8 cellular contexts compared by ENCODE assay signal in genomic region chr1:206489980-206490534, GRCh38. TPM values are rescaled to one million over a fixed set of nuclear protein-coding genes. Genes with fewer than 3 reads are reported as not detected.
DNase-seq lines count a peak whose midpoint lies in the region; FAIRE-seq and TF ChIP-seq lines count a peak whose summit lies in the region.

No MANE protein-coding gene starts in this region.

- TF ChIP-seq CTCF in neural progenitor cell (IDR thresholded peaks at IDR 0.05), result peak; percentile 95
- peak; percentile 97 to 98 for TF ChIP-seq CTCF in tibial artery (IDR thresholded peaks at IDR 0.05)

- intact Hi-C loops in tibial artery (cut with DNase I; ENCODE audit: low total_unique reads), result loop anchor here (2.0 to 5.0 kb wide), 3 partner anchors 52 to 422 kb away; no protein-coding TSS in a partner anchor

- H3K9me3 ChIP-seq in neural progenitor cell (ENCODE audit: low read depth) (no peaks in the 10 kb centered on the region), tibial artery (no peaks in the 10 kb centered on the region)

- H3K27me3 Mint-ChIP-seq in neural progenitor cell (ENCODE audit: insufficient read depth, low read depth), result peaks cover 3% of the 10 kb centered on the region

- H3K27me3 ChIP-seq in neural progenitor cell (no peaks in the 10 kb centered on the region), tibial artery (no peaks in the 10 kb centered on the region)

- no peak overlapping the region for H3K27ac Mint-ChIP-seq in neural progenitor cell

- H3F3A ChIP-seq in neural progenitor cell (ENCODE audit: low read depth), result peaks cover 4% of the 10 kb centered on the region

- H3K36me3 Mint-ChIP-seq in neural progenitor cell, result peaks cover 1% of the 10 kb centered on the region

- H3K4me3 ChIP-seq in neural progenitor cell (no peak overlapping the region), tibial artery (no peak overlapping the region)

- H3K27ac ChIP-seq in neural progenitor cell, result no peak overlapping the region
- no peak overlapping the region for H3K27ac ChIP-seq in tibial artery

- no peak overlapping the region for H3K4me3 Mint-ChIP-seq in neural progenitor cell

- peak; percentile 35 for DNase-seq in GM04504 (ENCODE audit: low read depth)
- peak; percentile 87 for DNase-seq in HTR-8/SVneo (ENCODE audit: insufficient read length, low spot score)
- DNase-seq in activated T-cell treated with anti-CD3 and anti-CD28 coated beads, Interleukin-2, amount 50 U/mL, for 48 hours, result peak; percentile 88 to 89
- DNase-seq in fibroblast of gingiva (ENCODE audit: low read depth), result peak; percentile 50
- peak; percentile 87 for DNase-seq in neural progenitor cell (ENCODE audit: low spot score)
- peak; percentile 78 to 81 for DNase-seq in tibial artery
- no peak for DNase-seq in foreskin melanocyte

- H3K4me1 Mint-ChIP-seq in neural progenitor cell, result peaks cover 7% of the 10 kb centered on the region

- H2AFZ ChIP-seq in neural progenitor cell (replicated peaks), result peak overlapping the region; percentile 91

- H3K79me2 ChIP-seq in neural progenitor cell (ENCODE audit: low read depth), result no peaks in the 10 kb centered on the region

- H3K4me2 ChIP-seq in neural progenitor cell, result no peak overlapping the region

- H3K36me3 ChIP-seq in neural progenitor cell (no peaks in the 10 kb centered on the region), tibial artery (peaks cover 0 to 28% (median 0%) of the 10 kb centered on the region in 3 donors)

- H3K4me1 ChIP-seq in neural progenitor cell (no peaks in the 10 kb centered on the region), tibial artery (peaks cover 0 to 12% (median 9%) of the 10 kb centered on the region in 4 donors)

- H4K20me1 ChIP-seq in neural progenitor cell (ENCODE audit: low read depth), result no peaks in the 10 kb centered on the region

- no peaks in the 10 kb centered on the region for H3K9me3 Mint-ChIP-seq in neural progenitor cell

- no peak overlapping the region for H3K9ac ChIP-seq in neural progenitor cell

- FAIRE-seq in HTR-8/SVneo (lab: Jason Lieb, UNC), result no peak

TF ChIP-seq in PFSK-1, 5 proteins besides CTCF, POLR2A, EP300 and RAD21:
- TF ChIP-seq POLR2AphosphoS5 (IDR thresholded peaks at IDR 0.05; ENCODE audit: low read depth, low read length) (no peak), TAF1 (IDR thresholded peaks at IDR 0.05; ENCODE audit: borderline replicate concordance, insufficient read depth, low read length) (no peak), FOXP2 (optimal IDR thresholded peaks at IDR 0.05; ENCODE audit: borderline replicate concordance, extremely low read depth, extremely low read length, insufficient read depth) (peak; percentile 58), REST (IDR thresholded peaks at IDR 0.05; ENCODE audit: insufficient read depth in 1 of 2, low read depth in 2 of 2, low read length in 2 of 2) (no peak), SIN3A (IDR thresholded peaks at IDR 0.05; ENCODE audit: borderline replicate concordance, insufficient read depth, low read length) (no peak)

RNA-seq across cellular contexts. Expression of gene RASSF5, which starts 17.3 kb away (rescaled TPM):
- 2.0 TPM for polyA plus RNA-seq in PFSK-1 (2012; ENCODE audit: insufficient read length, low read depth)
- 0.19 and 0.43 TPM in 2 replicates for total RNA-seq in neural progenitor cell (ENCODE audit: low replicate concordance)

RNA-seq across cellular contexts. Expression of gene IKBKE, which starts 19.8 kb away (rescaled TPM):
- polyA plus RNA-seq in PFSK-1 (2012; ENCODE audit: insufficient read length, low read depth), result 30.0 TPM
- total RNA-seq in neural progenitor cell (ENCODE audit: low replicate concordance), result 0.26 and 2.7 TPM in 2 replicates
